In the genomic region with DNA sequence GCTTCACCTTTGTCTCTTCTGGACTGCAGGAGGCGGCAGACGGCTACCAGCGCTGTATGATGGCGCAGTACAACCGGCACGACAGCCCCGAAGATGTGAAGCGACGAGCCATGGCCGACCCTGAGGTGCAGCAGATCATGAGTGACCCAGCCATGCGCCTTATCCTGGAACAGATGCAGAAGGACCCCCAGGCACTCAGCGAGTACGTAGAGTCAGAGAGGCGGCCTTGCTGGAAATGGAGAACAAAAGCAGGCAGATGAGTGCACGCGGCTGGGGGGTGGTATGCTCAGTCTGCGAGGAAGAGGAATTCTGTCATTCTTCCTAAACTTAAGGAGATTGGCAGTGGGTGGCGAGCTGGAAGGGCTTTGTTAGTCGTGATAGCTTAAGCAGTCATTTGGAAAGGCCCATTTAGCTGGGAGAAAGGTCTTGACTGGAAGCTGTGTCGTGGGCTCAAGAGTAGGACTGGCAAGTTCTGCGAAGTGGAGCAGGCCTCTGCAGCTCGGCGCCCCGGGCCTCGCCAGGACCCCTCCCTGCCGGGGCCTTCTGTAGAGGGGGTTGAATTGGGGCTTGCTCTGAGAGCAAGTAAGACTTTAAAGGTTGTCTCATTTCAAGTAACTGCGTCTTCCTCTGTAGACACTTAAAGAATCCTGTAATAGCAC, we compare ENCODE assay signal across 20 cellular contexts. TPM values are rescaled to one million over a fixed set of nuclear protein-coding genes. Genes with fewer than 3 reads are reported as not detected.
DNase-seq lines count a peak whose midpoint lies in the region; TF ChIP-seq lines count a peak whose summit lies in the region.
"Had no signal": no experiment of that assay in that cellular context is flagged by ENCODE, and none has a peak within 500 bp of the region (broad histone marks: within the 10 kb centered on the region; RNA-seq: fewer than 3 reads in every experiment).

No MANE protein-coding gene starts in this region.

- intact Hi-C loops in activated CD4-positive, alpha-beta memory T cell treated with anti-CD3 and anti-CD28 coated beads for 36 hours (cut with micrococcal nuclease), result loop anchor here (1.0 kb wide), 1 partner anchor 101 kb away; no protein-coding TSS in a partner anchor

- DNase-seq in activated CD4-positive, alpha-beta memory T cell treated with anti-CD3 and anti-CD28 coated beads, Interleukin-2, amount 10 ng/mL, durations not matched to agents 7 days and 5 days, result no peak
- DNase-seq in activated CD4-positive, alpha-beta memory T cell treated with anti-CD3 and anti-CD28 coated beads for 36 hours, result no peak
- DNase-seq in NCI-H1694 treated with DMSO at 0.1 percent for 48 hours (lab: John Stamatoyannopoulos, UW) (no peak), hepatocyte (ENCODE audit: low spot score) (no peak)
- DNase-seq in effector CD8-positive, alpha-beta T cell (lab: John Stamatoyannopoulos, UW), result no peak
- DNase-seq: activated CD4-positive, alpha-beta T cell treated with anti-CD3 and anti-CD28 coated beads for 1 hour; activated CD8-positive, alpha-beta memory T cell treated with anti-CD3 and anti-CD28 coated beads, Interleukin-2, amount 50 U/mL, for 4 hours; body of pancreas; head of caudate nucleus; left ventricle myocardium superior; NCI-H1105; RPMI8226; spleen; stimulated activated CD4-positive, alpha-beta T cell treated with anti-CD3 and anti-CD28 coated beads, Interleukin-4, amount 100 ng/mL, for 4 hours had no signal

- no peak overlapping the region for H2AFZ ChIP-seq in hepatocyte

- H3K36me3 Mint-ChIP-seq in activated CD4-positive, alpha-beta memory T cell treated with anti-CD3 and anti-CD28 coated beads, Interleukin-2, amount 10 ng/mL, durations not matched to agents 7 days and 5 days (ENCODE audit: low read depth), result peaks cover 84% of the 10 kb centered on the region
- peaks cover 59% of the 10 kb centered on the region for H3K36me3 Mint-ChIP-seq in activated CD4-positive, alpha-beta memory T cell treated with anti-CD3 and anti-CD28 coated beads for 36 hours
- H3K36me3 Mint-ChIP-seq in brain, result peaks cover 56% of the 10 kb centered on the region

- H3K27ac ChIP-seq in HEK293 (ENCODE audit: extremely low read depth, low read depth, low read length), result peak overlapping the region; percentile 55; the same call in 1 of the 2 replicates
- peak overlapping the region; percentile 99 for H3K27ac ChIP-seq in neutrophil
- no peak overlapping the region for H3K27ac ChIP-seq in hepatocyte
- H3K27ac ChIP-seq: body of pancreas, C4-2B had no signal

- no peaks in the 10 kb centered on the region for H3K27me3 Mint-ChIP-seq in activated CD4-positive, alpha-beta memory T cell treated with anti-CD3 and anti-CD28 coated beads, Interleukin-2, amount 10 ng/mL, durations not matched to agents 7 days and 5 days
- H3K27me3 Mint-ChIP-seq in activated CD4-positive, alpha-beta memory T cell treated with anti-CD3 and anti-CD28 coated beads for 36 hours, result no peaks in the 10 kb centered on the region
- no peaks in the 10 kb centered on the region for H3K27me3 Mint-ChIP-seq in brain
- H3K27me3 Mint-ChIP-seq: activated naive CD8-positive, alpha-beta T cell had no signal

- no peaks in the 10 kb centered on the region for H4K20me1 ChIP-seq in hepatocyte (ENCODE audit: insufficient read depth, poor library complexity, severe bottlenecking)

- H3K36me3 ChIP-seq in HEK293 (ENCODE audit: control insufficient read depth in 2 of 2, insufficient read depth in 1 of 2, low read length in 2 of 2) (peaks cover 11 to 80% of the 10 kb centered on the region in 2 experiments; a peak in 2 of 3 replicates), neutrophil (peaks cover 27% of the 10 kb centered on the region), hepatocyte (replicated peaks; ENCODE audit: insufficient read depth, low read depth) (no peaks in the 10 kb centered on the region)

- H3K27me3 ChIP-seq in neutrophil (no peaks in the 10 kb centered on the region), hepatocyte (no peaks in the 10 kb centered on the region)
- H3K27me3 ChIP-seq: body of pancreas, spleen had no signal

- POLR2A ChIA-PET in activated CD4-positive, alpha-beta memory T cell treated with anti-CD3 and anti-CD28 coated beads, Interleukin-2, amount 10 ng/mL, durations not matched to agents 7 days and 5 days (lab: Charles Lee), result interaction anchor here (1.7 to 11.9 kb wide), 7 partner anchors 13 to 229 kb away, joined by 3 to 275 read pairs (median 87); a partner anchor contains a TSS
- POLR2A ChIA-PET in activated CD4-positive, alpha-beta memory T cell treated with anti-CD3 and anti-CD28 coated beads for 36 hours (lab: Charles Lee), result interaction anchor here (0.6 to 5.5 kb wide), 6 partner anchors 17 to 101 kb away, joined by 4 to 111 read pairs (median 8); a partner anchor contains a TSS
- POLR2A ChIA-PET in HEK293 (lab: Yijun Ruan, JAX), result interaction anchor here (0.6 to 4.7 kb wide), 9 partner anchors 18 to 110 kb away, joined by 3 to 32 read pairs (median 5); a partner anchor contains a TSS

- peak overlapping the region; percentile 12 for H3K27ac Mint-ChIP-seq in activated CD4-positive, alpha-beta memory T cell treated with anti-CD3 and anti-CD28 coated beads, Interleukin-2, amount 10 ng/mL, durations not matched to agents 7 days and 5 days
- no peak overlapping the region for H3K27ac Mint-ChIP-seq in activated CD4-positive, alpha-beta memory T cell treated with anti-CD3 and anti-CD28 coated beads for 36 hours
- peak overlapping the region in 3 of 5 experiments; percentile 85 to 94 (median 93) for H3K27ac Mint-ChIP-seq in brain

- no peak overlapping the region for H3K4me2 ChIP-seq in hepatocyte

- H3K9me2 ChIP-seq in hepatocyte (replicated peaks; ENCODE audit: insufficient read depth), result no peaks in the 10 kb centered on the region

- no peaks in the 10 kb centered on the region for H3K79me2 ChIP-seq in hepatocyte

- 96% methylated on average over 27 of the region's 27 CpGs for WGBS in hepatocyte (ENCODE audit: low lambda C conversion rate, missing lambda C conversion rate)

- TF ChIP-seq CTCF in HEK293 (tag by site-specific recombination; IDR thresholded peaks at IDR 0.05), result no peak
- TF ChIP-seq CTCF in brain (conservative IDR thresholded peaks at IDR 0.05), result no peak
- TF ChIP-seq CTCF in neutrophil (IDR thresholded peaks at IDR 0.05), result no peak
- TF ChIP-seq CTCF in hepatocyte (IDR thresholded peaks at IDR 0.05; ENCODE audit: poor library complexity), result no peak

- peaks cover 44% of the 10 kb centered on the region for H3K4me1 Mint-ChIP-seq in activated CD4-positive, alpha-beta memory T cell treated with anti-CD3 and anti-CD28 coated beads, Interleukin-2, amount 10 ng/mL, durations not matched to agents 7 days and 5 days
- H3K4me1 Mint-ChIP-seq in activated CD4-positive, alpha-beta memory T cell treated with anti-CD3 and anti-CD28 coated beads for 36 hours (ENCODE audit: low read depth), result peaks cover 36% of the 10 kb centered on the region
- peaks cover 11% of the 10 kb centered on the region for H3K4me1 Mint-ChIP-seq in brain

- CTCF ChIA-PET in activated CD4-positive, alpha-beta memory T cell treated with anti-CD3 and anti-CD28 coated beads, Interleukin-2, amount 10 ng/mL, durations not matched to agents 7 days and 5 days (lab: Charles Lee), result interaction anchor here (0.6 to 7.0 kb wide), 10 partner anchors 11 to 108 kb away, joined by 3 to 154 read pairs (median 14); a partner anchor contains a TSS
- CTCF ChIA-PET in activated CD4-positive, alpha-beta memory T cell treated with anti-CD3 and anti-CD28 coated beads for 36 hours (lab: Charles Lee), result interaction anchor here (0.7 to 6.5 kb wide), 10 partner anchors 11 to 99 kb away, joined by 3 to 106 read pairs (median 7); a partner anchor contains a TSS
- CTCF ChIA-PET in HEK293 (lab: Yijun Ruan, JAX), result interaction anchor here (0.6 to 4.7 kb wide), 17 partner anchors 8 to 420 kb away, joined by 3 to 78 read pairs (median 8); a partner anchor contains a TSS

- H3K9me3 Mint-ChIP-seq in activated CD4-positive, alpha-beta memory T cell treated with anti-CD3 and anti-CD28 coated beads, Interleukin-2, amount 10 ng/mL, durations not matched to agents 7 days and 5 days, result no peaks in the 10 kb centered on the region
- no peaks in the 10 kb centered on the region for H3K9me3 Mint-ChIP-seq in activated CD4-positive, alpha-beta memory T cell treated with anti-CD3 and anti-CD28 coated beads for 36 hours
- H3K9me3 Mint-ChIP-seq in brain, result no peaks in the 10 kb centered on the region

- H3K9me3 ChIP-seq in HEK293 (ENCODE audit: control insufficient read depth, insufficient read depth, low read depth, low read length), result no peaks in the 10 kb centered on the region
- H3K9me3 ChIP-seq in neutrophil, result no peaks in the 10 kb centered on the region
- no peaks in the 10 kb centered on the region for H3K9me3 ChIP-seq in hepatocyte (ENCODE audit: low read depth)
- H3K9me3 ChIP-seq: body of pancreas, mucosa of descending colon, spleen had no signal

- no peak overlapping the region for H3K4me3 ChIP-seq in HEK293 (ENCODE audit: low read depth, low read length)
- H3K4me3 ChIP-seq in neutrophil (ENCODE audit: low read depth in 1 of 2, low read length in 1 of 2), result no peak overlapping the region
- H3K4me3 ChIP-seq in hepatocyte, result no peak overlapping the region
- H3K4me3 ChIP-seq: body of pancreas, mucosa of descending colon, spleen had no signal

- H3K4me3 Mint-ChIP-seq in activated CD4-positive, alpha-beta memory T cell treated with anti-CD3 and anti-CD28 coated beads, Interleukin-2, amount 10 ng/mL, durations not matched to agents 7 days and 5 days, result no peak overlapping the region
- H3K4me3 Mint-ChIP-seq in activated CD4-positive, alpha-beta memory T cell treated with anti-CD3 and anti-CD28 coated beads for 36 hours, result no peak overlapping the region
- H3K4me3 Mint-ChIP-seq in brain, result no peak overlapping the region
- H3K4me3 Mint-ChIP-seq: activated naive CD8-positive, alpha-beta T cell had no signal

- 0 out of 2 replicates have a peak, but pooled peaks cover 8% of the 10 kb centered on the region for H3K4me1 ChIP-seq in HEK293 (ENCODE audit: control insufficient read depth, insufficient read depth, low read length)
- H3K4me1 ChIP-seq in neutrophil (ENCODE audit: control insufficient read depth in 1 of 2, insufficient read depth in 1 of 2, low read depth in 1 of 2, low read length in 1 of 2), result peaks cover 35 to 39% of the 10 kb centered on the region in 2 experiments
- no peaks in the 10 kb centered on the region for H3K4me1 ChIP-seq in hepatocyte (ENCODE audit: insufficient read depth)

RNA-seq across cellular contexts. Expression of a gene that starts 3.0 kb away (rescaled TPM):
- total RNA-seq in activated CD4-positive, alpha-beta memory T cell treated with anti-CD3 and anti-CD28 coated beads, Interleukin-2, amount 10 ng/mL, durations not matched to agents 7 days and 5 days, result 100 to 1,000 TPM; 195 to 199 TPM
- total RNA-seq in activated CD4-positive, alpha-beta memory T cell treated with anti-CD3 and anti-CD28 coated beads for 36 hours, result 100 to 1,000 TPM; 195 to 203 TPM
- polyA plus RNA-seq in brain (ENCODE audit: insufficient read depth, low read depth, low replicate concordance), result 5.6 TPM
- total RNA-seq in hepatocyte, result 0.44 and 1.6 TPM in 2 replicates
- polyA plus RNA-seq in hepatocyte, result 2.0 TPM in 1 of 2 replicates, not detected in the other

RNA-seq across cellular contexts. Expression of a gene that starts 17.6 kb away (rescaled TPM):
- 100 to 1,000 TPM; 258 to 269 TPM for total RNA-seq in activated CD4-positive, alpha-beta memory T cell treated with anti-CD3 and anti-CD28 coated beads, Interleukin-2, amount 10 ng/mL, durations not matched to agents 7 days and 5 days
- 100 to 1,000 TPM; 402 to 413 TPM for total RNA-seq in activated CD4-positive, alpha-beta memory T cell treated with anti-CD3 and anti-CD28 coated beads for 36 hours
- polyA plus RNA-seq in brain (ENCODE audit: insufficient read depth, low read depth, low replicate concordance) (307 TPM), hepatocyte (115 and 131 TPM in 2 replicates)
- total RNA-seq in hepatocyte, result 113 and 122 TPM in 2 replicates

RNA-seq across cellular contexts. Expression of a gene that starts 22.4 kb away (rescaled TPM):
- total RNA-seq in activated CD4-positive, alpha-beta memory T cell treated with anti-CD3 and anti-CD28 coated beads, Interleukin-2, amount 10 ng/mL, durations not matched to agents 7 days and 5 days, result 10 to 100 TPM; 34.7 to 35.3 TPM
- 10 to 100 TPM; 30.4 to 35.6 TPM for total RNA-seq in activated CD4-positive, alpha-beta memory T cell treated with anti-CD3 and anti-CD28 coated beads for 36 hours
- polyA plus RNA-seq in brain (ENCODE audit: insufficient read depth, low read depth, low replicate concordance) (89.7 TPM), hepatocyte (55.5 and 56.0 TPM in 2 replicates)
- total RNA-seq in hepatocyte, result 26.3 and 52.8 TPM in 2 replicates

RNA-seq across cellular contexts. Expression of a gene that starts 22.5 kb away (rescaled TPM):
- total RNA-seq in activated CD4-positive, alpha-beta memory T cell treated with anti-CD3 and anti-CD28 coated beads, Interleukin-2, amount 10 ng/mL, durations not matched to agents 7 days and 5 days, result 10 to 100 TPM; 84.8 to 90.6 TPM
- 10 to 100 TPM; 69.8 to 79.8 TPM for total RNA-seq in activated CD4-positive, alpha-beta memory T cell treated with anti-CD3 and anti-CD28 coated beads for 36 hours
- polyA plus RNA-seq in brain (ENCODE audit: insufficient read depth, low read depth, low replicate concordance), result 53.5 TPM
- total RNA-seq in hepatocyte, result 42.9 and 49.5 TPM in 2 replicates
- polyA plus RNA-seq in hepatocyte, result 66.6 and 70.4 TPM in 2 replicates

RNA-seq across cellular contexts. Expression of a gene that starts 26.8 kb away (rescaled TPM):
- 10 to 100 TPM; 40.8 to 42.0 TPM for total RNA-seq in activated CD4-positive, alpha-beta memory T cell treated with anti-CD3 and anti-CD28 coated beads, Interleukin-2, amount 10 ng/mL, durations not matched to agents 7 days and 5 days
- 10 to 100 TPM; 22.5 to 26.2 TPM for total RNA-seq in activated CD4-positive, alpha-beta memory T cell treated with anti-CD3 and anti-CD28 coated beads for 36 hours
- polyA plus RNA-seq in brain (ENCODE audit: insufficient read depth, low read depth, low replicate concordance) (204 TPM), hepatocyte (58.4 and 61.7 TPM in 2 replicates)
- 12.8 and 13.4 TPM in 2 replicates for total RNA-seq in hepatocyte

Comparison
In these comparisons a context has a peak if more than half of its experiments do, and no peak if none do; other contexts are left out.
1. RNA of a gene that starts 3.0 kb away (total RNA-seq): 195 to 203 TPM in activated CD4-positive, alpha-beta memory T cell treated with anti-CD3 and anti-CD28 coated beads for 36 hours and 195 to 199 TPM in activated CD4-positive, alpha-beta memory T cell treated with anti-CD3 and anti-CD28 coated beads, Interleukin-2, amount 10 ng/mL, durations not matched to agents 7 days and 5 days; 0.44 to 1.6 TPM in hepatocyte; every median in the first group is over 10 times any median in the second.